In genomic region chr22:42856179-42856864, GRCh38 we compare ENCODE assay signal across 8 cellular contexts. TPM values are rescaled to one million over a fixed set of nuclear protein-coding genes. Genes with fewer than 3 reads are reported as not detected.
DNase-seq lines count a peak whose midpoint lies in the region; ATAC-seq and TF ChIP-seq lines count a peak whose summit lies in the region.

No MANE protein-coding gene starts in this region.

- CTCF ChIA-PET in CD8-positive, alpha-beta T cell (lab: Charles Lee) = interaction anchor here (0.5 to 1.7 kb wide), 5 partner anchors 11 to 235 kb away, joined by 3 to 4 read pairs (median 3); no protein-coding TSS in a partner anchor
- CTCF ChIA-PET in activated CD8-positive, alpha-beta memory T cell treated with anti-CD3 and anti-CD28 coated beads, Interleukin-2, amount 10 ng/mL, durations not matched to agents 7 days and 5 days (lab: Charles Lee) = interaction anchor here (0.7 to 8.7 kb wide), 9 partner anchors 11 to 235 kb away, joined by 3 to 66 read pairs (median 4); no protein-coding TSS in a partner anchor

- TF ChIP-seq CTCF in CD8-positive, alpha-beta T cell (IDR thresholded peaks at IDR 0.05) = no peak
- TF ChIP-seq CTCF in natural killer cell (IDR thresholded peaks at IDR 0.05) = no peak

- intact Hi-C loops in CD8-positive, alpha-beta T cell (cut with DNase I, micrococcal nuclease) = loop anchor here (2.0 to 10.0 kb wide), 3 partner anchors 212 to 330 kb away; partner anchors contain the start of genes ATP5MGL (in 1 of the 2), CYB5R3 (in 1 of the 2), TTLL1 (in 1 of the 2) and TTLL12 (in 1 of the 2)
- intact Hi-C loops in natural killer cell (cut with micrococcal nuclease) = loop anchor here (2.0 kb wide), 1 partner anchor 28 kb away; no protein-coding TSS in a partner anchor

- H3K36me3 Mint-ChIP-seq in CD8-positive, alpha-beta T cell = no peaks in the 10 kb centered on the region
- H3K36me3 Mint-ChIP-seq in activated CD8-positive, alpha-beta memory T cell treated with anti-CD3 and anti-CD28 coated beads, Interleukin-2, amount 10 ng/mL, durations not matched to agents 7 days and 5 days = peaks cover 6% of the 10 kb centered on the region
- no peaks in the 10 kb centered on the region for H3K36me3 Mint-ChIP-seq in natural killer cell

- DNase-seq in CD8-positive, alpha-beta T cell = peak in 6 of 7 experiments; percentile 37 to 68 (median 54)
- DNase-seq in M059J (ENCODE audit: low read depth) = peak; percentile 45
- peak; percentile 75 for DNase-seq in activated CD8-positive, alpha-beta memory T cell treated with anti-CD3 and anti-CD28 coated beads, Interleukin-2, amount 10 ng/mL, durations not matched to agents 7 days and 5 days
- DNase-seq in epithelial cell of prostate (ENCODE audit: low read depth, low spot score) = no peak
- peak; percentile 57 for DNase-seq in natural killer cell
- DNase-seq in stimulated activated naive CD8-positive, alpha-beta T cell treated with anti-CD3 and anti-CD28 coated beads, Interleukin-15, amount 100 ng/mL, for 72 hours = peak in 1 of 2 donors; percentile 69

- peak; percentile 41 for ATAC-seq in CD8-positive, alpha-beta T cell
- peak; percentile 26 for ATAC-seq in GM21529 (IDR thresholded peaks at IDR 0.05; ENCODE audit: unreplicated experiment)
- ATAC-seq in activated CD8-positive, alpha-beta memory T cell treated with anti-CD3 and anti-CD28 coated beads, Interleukin-2, amount 10 ng/mL, durations not matched to agents 7 days and 5 days = peak; percentile 48
- ATAC-seq in natural killer cell = peak; percentile 35 to 40 (median 39)
- ATAC-seq in stimulated activated naive CD8-positive, alpha-beta T cell treated with anti-CD3 and anti-CD28 coated beads, Interleukin-15, amount 100 ng/mL, for 72 hours = peak; percentile 70
- no peak for ATAC-seq in HG03469 (IDR thresholded peaks at IDR 0.05; ENCODE audit: unreplicated experiment)

- peaks cover 13% of the 10 kb centered on the region for H3K4me1 Mint-ChIP-seq in CD8-positive, alpha-beta T cell (ENCODE audit: low read depth)
- H3K4me1 Mint-ChIP-seq in activated CD8-positive, alpha-beta memory T cell treated with anti-CD3 and anti-CD28 coated beads, Interleukin-2, amount 10 ng/mL, durations not matched to agents 7 days and 5 days = peaks cover 9% of the 10 kb centered on the region
- peaks cover 12 to 18% of the 10 kb centered on the region in 2 donors for H3K4me1 Mint-ChIP-seq in natural killer cell
- H3K4me1 Mint-ChIP-seq in stimulated activated naive CD8-positive, alpha-beta T cell treated with anti-CD3 and anti-CD28 coated beads, Interleukin-15, amount 100 ng/mL, for 72 hours = peaks cover 14% of the 10 kb centered on the region

- H3K27ac ChIP-seq in CD8-positive, alpha-beta T cell (ENCODE audit: low read depth, low read length) = peak overlapping the region; percentile 90
- peak overlapping the region; percentile 80 for H3K27ac ChIP-seq in epithelial cell of prostate

- no peaks in the 10 kb centered on the region for H3K27me3 Mint-ChIP-seq in CD8-positive, alpha-beta T cell (ENCODE audit: low read depth)
- H3K27me3 Mint-ChIP-seq in activated CD8-positive, alpha-beta memory T cell treated with anti-CD3 and anti-CD28 coated beads, Interleukin-2, amount 10 ng/mL, durations not matched to agents 7 days and 5 days = no peaks in the 10 kb centered on the region
- no peaks in the 10 kb centered on the region for H3K27me3 Mint-ChIP-seq in natural killer cell (ENCODE audit: low read depth in 2 of 2)
- H3K27me3 Mint-ChIP-seq in stimulated activated naive CD8-positive, alpha-beta T cell treated with anti-CD3 and anti-CD28 coated beads, Interleukin-15, amount 100 ng/mL, for 72 hours = no peaks in the 10 kb centered on the region

- H3K9me3 Mint-ChIP-seq in CD8-positive, alpha-beta T cell = no peaks in the 10 kb centered on the region
- H3K9me3 Mint-ChIP-seq in activated CD8-positive, alpha-beta memory T cell treated with anti-CD3 and anti-CD28 coated beads, Interleukin-2, amount 10 ng/mL, durations not matched to agents 7 days and 5 days (ENCODE audit: low read depth) = no peaks in the 10 kb centered on the region
- H3K9me3 Mint-ChIP-seq in natural killer cell = no peaks in the 10 kb centered on the region
- H3K9me3 Mint-ChIP-seq in stimulated activated naive CD8-positive, alpha-beta T cell treated with anti-CD3 and anti-CD28 coated beads, Interleukin-15, amount 100 ng/mL, for 72 hours = no peaks in the 10 kb centered on the region

- POLR2A ChIA-PET in CD8-positive, alpha-beta T cell (lab: Charles Lee) = interaction anchor here (0.5 to 1.8 kb wide), 9 partner anchors 12 to 371 kb away, joined by 3 to 8 read pairs (median 3); partner anchors contain the start of genes PACSIN2, POLDIP3 and TTLL12

- H3K27ac Mint-ChIP-seq in CD8-positive, alpha-beta T cell = peak overlapping the region; percentile 83
- peak overlapping the region; percentile 85 for H3K27ac Mint-ChIP-seq in activated CD8-positive, alpha-beta memory T cell treated with anti-CD3 and anti-CD28 coated beads, Interleukin-2, amount 10 ng/mL, durations not matched to agents 7 days and 5 days
- peak overlapping the region; percentile 93 to 94 for H3K27ac Mint-ChIP-seq in natural killer cell
- H3K27ac Mint-ChIP-seq in stimulated activated naive CD8-positive, alpha-beta T cell treated with anti-CD3 and anti-CD28 coated beads, Interleukin-15, amount 100 ng/mL, for 72 hours = peak overlapping the region; percentile 95 to 96

- H3K4me3 ChIP-seq in CD8-positive, alpha-beta T cell (ENCODE audit: low read depth, low read length) = peak overlapping the region; percentile 85

- peak overlapping the region; percentile 77 for H3K4me3 Mint-ChIP-seq in CD8-positive, alpha-beta T cell
- H3K4me3 Mint-ChIP-seq in activated CD8-positive, alpha-beta memory T cell treated with anti-CD3 and anti-CD28 coated beads, Interleukin-2, amount 10 ng/mL, durations not matched to agents 7 days and 5 days = peak overlapping the region; percentile 84
- H3K4me3 Mint-ChIP-seq in natural killer cell = peak overlapping the region; percentile 93
- H3K4me3 Mint-ChIP-seq in stimulated activated naive CD8-positive, alpha-beta T cell treated with anti-CD3 and anti-CD28 coated beads, Interleukin-15, amount 100 ng/mL, for 72 hours = peak overlapping the region; percentile 85 to 90

- H3K36me3 ChIP-seq in CD8-positive, alpha-beta T cell (ENCODE audit: insufficient read depth, low read length) = no peaks in the 10 kb centered on the region

- H3K27me3 ChIP-seq in CD8-positive, alpha-beta T cell (ENCODE audit: insufficient read depth, low read length) = no peaks in the 10 kb centered on the region

- H3K4me1 ChIP-seq in CD8-positive, alpha-beta T cell (ENCODE audit: insufficient read depth, low read length) = peaks cover 24% of the 10 kb centered on the region

- H3K9me3 ChIP-seq in CD8-positive, alpha-beta T cell (ENCODE audit: low read length) = no peaks in the 10 kb centered on the region

RNA-seq across cellular contexts. Expression of gene ARFGAP3, which starts 0.8 kb away (rescaled TPM):
- total RNA-seq in CD8-positive, alpha-beta T cell = 10 to 100 TPM; 25.4 TPM
- total RNA-seq in M059J (2014; rRNA removed; shearing (Covaris generic)) = 41.2 and 64.6 TPM in 2 replicates
- total RNA-seq in activated CD8-positive, alpha-beta memory T cell treated with anti-CD3 and anti-CD28 coated beads, Interleukin-2, amount 10 ng/mL, durations not matched to agents 7 days and 5 days = 10 to 100 TPM; 31.2 to 35.4 TPM
- total RNA-seq in natural killer cell = 10 to 100 TPM; 46.3 to 58.0 (median 53.8) TPM
